In genomic region chr5:73499187-73499586, GRCh38 we compare ENCODE assay signal across 8 cellular contexts. TPM values are rescaled to one million over a fixed set of nuclear protein-coding genes. Genes with fewer than 3 reads are reported as not detected.
A peak's percentile ranks its signal among the peaks of the same experiment; 100 is the strongest.
DNase-seq lines count a peak whose midpoint lies in the region; ATAC-seq and TF ChIP-seq lines count a peak whose summit lies in the region.

No MANE protein-coding gene starts in this region.

- H3K36me3 ChIP-seq in GM23248 (ENCODE audit: low read depth) (peaks cover 42% of the 10 kb centered on the region), SJSA1 (peaks cover 57% of the 10 kb centered on the region), sigmoid colon (peaks cover 13 to 31% (median 19%) of the 10 kb centered on the region in 4 donors)

- no peak for TF ChIP-seq CTCF in fibroblast of mammary gland (conservative IDR thresholded peaks at IDR 0.05; ENCODE audit: control insufficient read depth, insufficient read depth, low read depth, low read length)
- no peak for TF ChIP-seq CTCF in sigmoid colon (IDR thresholded peaks at IDR 0.05)

- peaks cover 59% of the 10 kb centered on the region for H3K79me2 ChIP-seq in GM23248 (ENCODE audit: insufficient read depth)

- intact Hi-C loops in sigmoid colon (cut with DNase I), result loop anchor here (2.0 to 5.0 kb wide), 3 partner anchors 47 to 542 kb away; partner anchors contain the start of genes ANKRA2, FCHO2 and UTP15

- no peaks in the 10 kb centered on the region for H3K9me3 ChIP-seq in GM23248 (ENCODE audit: low read depth)
- H3K9me3 ChIP-seq in SJSA1 (replicated peaks), result no peaks in the 10 kb centered on the region
- H3K9me3 ChIP-seq in sigmoid colon, result no peaks in the 10 kb centered on the region

- no peak for ATAC-seq in GM18511 (IDR thresholded peaks at IDR 0.05; ENCODE audit: unreplicated experiment)
- ATAC-seq in GM18520 (IDR thresholded peaks at IDR 0.05; ENCODE audit: unreplicated experiment), result no peak

- peaks cover 24% of the 10 kb centered on the region for H3K4me1 ChIP-seq in GM23248 (ENCODE audit: insufficient read depth)
- H3K4me1 ChIP-seq in SJSA1 (replicated peaks), result peaks cover 19% of the 10 kb centered on the region
- H3K4me1 ChIP-seq in sigmoid colon, result peaks cover 0 to 29% (median 24%) of the 10 kb centered on the region in 4 donors

- peak overlapping the region; percentile 81 for H2AFZ ChIP-seq in GM23248

- H3K27ac ChIP-seq in GM23248, result peak overlapping the region; percentile 85
- peak overlapping the region; percentile 90; the same call in 1 of the 2 replicates for H3K27ac ChIP-seq in SJSA1
- H3K27ac ChIP-seq in sigmoid colon, result peak overlapping the region; percentile 87 to 97 (median 92)

- H3F3A ChIP-seq in GM23248 (ENCODE audit: insufficient read depth), result peaks cover 33% of the 10 kb centered on the region

- H3K9ac ChIP-seq in GM23248, result peak overlapping the region; percentile 97

- H3K27me3 ChIP-seq in GM23248 (replicated peaks; ENCODE audit: insufficient read depth) (no peaks in the 10 kb centered on the region), SJSA1 (replicated peaks) (no peaks in the 10 kb centered on the region), sigmoid colon (no peaks in the 10 kb centered on the region)

- DNase-seq in GM23248 (peak; percentile 49), SJSA1 (ENCODE audit: low read depth in 1 of 2, low spot score in 2 of 2) (peak in 1 of 2 experiments; percentile 10), fibroblast of mammary gland (ENCODE audit: low read depth) (peak; percentile 3), sigmoid colon (no peak), NCI-H2029 (lab: John Stamatoyannopoulos, UW) (no peak), NCI-H146 treated with DMSO at 0.1 percent for 48 hours (lab: John Stamatoyannopoulos, UW; ENCODE audit: unreplicated experiment) (no peak)

- H3K4me3 ChIP-seq in GM23248 (peak overlapping the region; percentile 94), SJSA1 (peak overlapping the region; percentile 81), fibroblast of mammary gland (ENCODE audit: control insufficient read depth, low read depth, low read length) (peak overlapping the region; percentile 88), sigmoid colon (peak overlapping the region; percentile 64 to 99 (median 88))

- no peak for TF ChIP-seq POLR2A in sigmoid colon (IDR thresholded peaks at IDR 0.05)

- H4K20me1 ChIP-seq in GM23248 (ENCODE audit: insufficient read depth), result peaks cover 8% of the 10 kb centered on the region; the same call in 1 of the 2 replicates

- 4 to 7% methylated on average over 12 of the region's 12 CpGs for WGBS in GM23248 (ENCODE audit: low coverage in 1 of 2, low lambda C conversion rate in 2 of 2, missing lambda C conversion rate in 2 of 2), 2 experiments
- WGBS in sigmoid colon, 2 donors, result 2 to 9% methylated on average over 12 of the region's 12 CpGs

- peak overlapping the region; percentile 95 for H3K4me2 ChIP-seq in GM23248 (ENCODE audit: unreplicated experiment)

- TF ChIP-seq EP300 in sigmoid colon (IDR thresholded peaks at IDR 0.05), result no peak

- H3K9me2 ChIP-seq in GM23248 (ENCODE audit: insufficient read depth), result no peaks in the 10 kb centered on the region

- in situ Hi-C loops in GM23248 (cut with MboI), result no loop called here

RNA-seq across cellular contexts. Expression of gene BTF3, which starts 0.9 kb away (rescaled TPM):
- 162 and 249 TPM in 2 replicates for total RNA-seq in GM23248 (2014; rRNA removed; shearing (Covaris generic))
- polyA plus RNA-seq in GM23248 (2016; fragmentation: Nextera tagmentation; extraction: Ambion mirVana), result 595 and 602 TPM in 2 replicates
- 309 and 496 TPM in 2 replicates for total RNA-seq in SJSA1 (2014; rRNA removed; shearing (Covaris generic))
- 100 to 1,000 TPM; 490 to 780 (median 726) TPM for total RNA-seq in sigmoid colon
- polyA plus RNA-seq in sigmoid colon, result 1,000 to 10,000 TPM in 1 of 3 donors, 100 to 1,000 TPM in 2; 706 to 1,119 (median 968) TPM

RNA-seq across cellular contexts. Expression of gene FOXD1, which starts 50.6 kb away (rescaled TPM):
- 50.0 and 53.9 TPM in 2 replicates for total RNA-seq in GM23248 (2014; rRNA removed; shearing (Covaris generic))
- polyA plus RNA-seq in GM23248 (2016; fragmentation: Nextera tagmentation; extraction: Ambion mirVana) (8.0 and 8.5 TPM in 2 replicates), sigmoid colon (under 1 TPM in 1 of 3 donors, not detected in 2; 0.09 TPM)
- total RNA-seq in SJSA1 (2014; rRNA removed; shearing (Covaris generic)), result 10.4 and 11.2 TPM in 2 replicates
- total RNA-seq in sigmoid colon, result under 1 TPM in 2 of 4 donors, not detected in 2; 0.36 to 0.49 TPM

Comparison
In these comparisons a context has a peak if more than half of its experiments do, and no peak if none do; other contexts are left out.
1. DNase-seq: peak in GM23248 (single experiment) and fibroblast of mammary gland (single experiment); none in sigmoid colon (single experiment), NCI-H2029 (single experiment) and NCI-H146 treated with DMSO at 0.1 percent for 48 hours (single experiment).
2. Peak in every context shown above with its lines, with median percentiles within 50 percentile points of each other: H3K27ac ChIP-seq and H3K4me3 ChIP-seq.